8 cellular contexts compared by ENCODE assay signal in genomic region chr11:20112291-20113146, GRCh38. TPM values are rescaled to one million over a fixed set of nuclear protein-coding genes. Genes with fewer than 3 reads are reported as not detected.
A peak's percentile ranks its signal among the peaks of the same experiment; 100 is the strongest.
DNase-seq lines count a peak whose midpoint lies in the region; TF ChIP-seq lines count a peak whose summit lies in the region.

No MANE protein-coding gene starts in this region.

- H3K4me1 ChIP-seq in H9 (ENCODE audit: insufficient read depth, low read length) = no peaks in the 10 kb centered on the region
- H3K4me1 ChIP-seq in Peyer's patch = peaks cover 0 to 23% (median 0%) of the 10 kb centered on the region in 4 donors

- H3K18ac ChIP-seq in H9 (ENCODE audit: insufficient read length, low read depth, low read length) = no peak overlapping the region

- peaks cover 38 to 67% (median 59%) of the 10 kb centered on the region in 3 experiments for H3K36me3 Mint-ChIP-seq in H9 (ENCODE audit: insufficient read depth in 1 of 3, low read depth in 3 of 3)
- no peaks in the 10 kb centered on the region for H3K36me3 Mint-ChIP-seq in activated CD4-positive, alpha-beta T cell treated with anti-CD3 and anti-CD28 coated beads, Interleukin-2, amount 10 ng/mL, durations not matched to agents 7 days and 5 days (ENCODE audit: low read depth)

- no peaks in the 10 kb centered on the region for H3K27me3 ChIP-seq in H9 (ENCODE audit: insufficient read depth, low read length)
- no peaks in the 10 kb centered on the region for H3K27me3 ChIP-seq in Peyer's patch

- H3K9me3 Mint-ChIP-seq in H9 = no peaks in the 10 kb centered on the region
- H3K9me3 Mint-ChIP-seq in activated CD4-positive, alpha-beta T cell treated with anti-CD3 and anti-CD28 coated beads, Interleukin-2, amount 10 ng/mL, durations not matched to agents 7 days and 5 days = no peaks in the 10 kb centered on the region

- peaks cover 2 to 5% of the 10 kb centered on the region in 2 experiments; a peak in 3 of 4 replicates for H3K4me1 Mint-ChIP-seq in H9
- H3K4me1 Mint-ChIP-seq in activated CD4-positive, alpha-beta T cell treated with anti-CD3 and anti-CD28 coated beads, Interleukin-2, amount 10 ng/mL, durations not matched to agents 7 days and 5 days = peaks cover 4% of the 10 kb centered on the region

- H2BK12ac ChIP-seq in H9 (ENCODE audit: insufficient read length, low read depth, low read length) = no peak overlapping the region

- no peaks in the 10 kb centered on the region for H3K79me1 ChIP-seq in H9 (ENCODE audit: insufficient read depth, low read depth, low read length, poor library complexity, severe bottlenecking)

- TF ChIP-seq CTCF in H9 (conservative IDR thresholded peaks at IDR 0.05) (no peak), Peyer's patch (IDR thresholded peaks at IDR 0.05) (peak in 1 of 6 experiments; percentile 8)

- H3K14ac ChIP-seq in H9 (ENCODE audit: insufficient read depth, low read length) = no peak overlapping the region

- TF ChIP-seq POLR2A in Peyer's patch (IDR thresholded peaks at IDR 0.05) = peak in 1 of 2 donors; percentile 30

- no peak overlapping the region for H3K4me2 ChIP-seq in H9 (ENCODE audit: insufficient read depth, insufficient read length, low read length)

- no peaks in the 10 kb centered on the region for H3K23me2 ChIP-seq in H9 (ENCODE audit: insufficient read length, low read depth, low read length, poor library complexity, severe bottlenecking)

- no peak overlapping the region for H3K9ac ChIP-seq in H9 (ENCODE audit: extremely low read depth, insufficient read length, low read length)

- no peaks in the 10 kb centered on the region for H3K79me2 ChIP-seq in H9 (ENCODE audit: insufficient read depth, low read length)

- no peak overlapping the region for H2BK15ac ChIP-seq in H9 (ENCODE audit: low read depth, low read length)

- peak overlapping the region in 2 of 4 donors; percentile 10 to 26 for H3K4me3 ChIP-seq in Peyer's patch

- no peak overlapping the region; a peak in 1 of 5 replicates for H3K4me3 Mint-ChIP-seq in H9
- H3K4me3 Mint-ChIP-seq in activated CD4-positive, alpha-beta T cell treated with anti-CD3 and anti-CD28 coated beads, Interleukin-2, amount 10 ng/mL, durations not matched to agents 7 days and 5 days = no peak overlapping the region

- no peak overlapping the region for H2BK120ac ChIP-seq in H9 (ENCODE audit: low read depth, low read length, poor library complexity, severe bottlenecking)

- H2AK5ac ChIP-seq in H9 (ENCODE audit: insufficient read length, low read length) = no peak overlapping the region

- no peak overlapping the region for H3T11ph ChIP-seq in H9 (ENCODE audit: low read length)

- H3K27me3 Mint-ChIP-seq in H9 (ENCODE audit: low read depth) = no peaks in the 10 kb centered on the region
- H3K27me3 Mint-ChIP-seq in activated CD4-positive, alpha-beta T cell treated with anti-CD3 and anti-CD28 coated beads, Interleukin-2, amount 10 ng/mL, durations not matched to agents 7 days and 5 days = no peaks in the 10 kb centered on the region

- WGBS in H9 (ENCODE audit: extremely low coverage, insufficient read length, low lambda C conversion rate) = no CpG with 5 or more reads among the region's 15 CpGs

- no peak overlapping the region for H4K8ac ChIP-seq in H9 (replicated peaks; ENCODE audit: insufficient read length, low read depth, low read length)

- no peak overlapping the region for H4K91ac ChIP-seq in H9 (ENCODE audit: insufficient read length, low read depth, low read length)

- H3K27ac ChIP-seq in H9 (ENCODE audit: insufficient read length, low read depth, low read length) (no peak overlapping the region), Peyer's patch (peak overlapping the region in 2 of 4 donors; percentile 69 to 78), epithelial cell of prostate (peak overlapping the region; percentile 97)

- H4K20me1 ChIP-seq in H9 (ENCODE audit: control insufficient read depth, insufficient read depth, insufficient read length) = no peaks in the 10 kb centered on the region

- H2BK5ac ChIP-seq in H9 (ENCODE audit: insufficient read length, low read length) = no peak overlapping the region

- peaks cover 0 to 14% (median 0%) of the 10 kb centered on the region in 3 donors for H3K36me3 ChIP-seq in Peyer's patch

- CTCF ChIA-PET in activated CD4-positive, alpha-beta T cell treated with anti-CD3 and anti-CD28 coated beads, Interleukin-2, amount 10 ng/mL, durations not matched to agents 7 days and 5 days (lab: Charles Lee) = interaction anchor here (0.6 to 2.7 kb wide), 4 partner anchors 10 to 408 kb away, joined by 3 to 10 read pairs (median 3); no protein-coding TSS in a partner anchor

- H2BK20ac ChIP-seq in H9 (ENCODE audit: low read depth, low read length, poor library complexity, severe bottlenecking) = no peak overlapping the region

- peak; percentile 45 for DNase-seq in H9
- DNase-seq in Peyer's patch = peak; percentile 18 to 87 (median 87)
- peak; percentile 94 for DNase-seq in epithelial cell of prostate (ENCODE audit: low read depth, low spot score)
- peak; percentile 82 for DNase-seq in mucosa of gallbladder (ENCODE audit: low spot score)
- no peak for DNase-seq in stimulated activated naive CD4-positive, alpha-beta T cell treated with Interleukin-2 at 50 U/mL for 16 hours (lab: John Stamatoyannopoulos, UW)
- no peak for DNase-seq in activated effector memory CD4-positive, alpha-beta T cell treated with anti-CD3 and anti-CD28 coated beads, Interleukin-2, amount 50 U/mL, for 16 hours
- no peak for DNase-seq in activated CD4-positive, alpha-beta T cell treated with anti-CD3 and anti-CD28 coated beads, Interleukin-2, amount 10 ng/mL, durations not matched to agents 7 days and 5 days
- DNase-seq in activated CD4-positive, alpha-beta T cell treated with anti-CD3 and anti-CD28 coated beads for 4 hours = no peak

- H3K56ac ChIP-seq in H9 (ENCODE audit: insufficient read length, low read depth, low read length) = no peak overlapping the region

- no peak overlapping the region for H4K5ac ChIP-seq in H9 (ENCODE audit: insufficient read length, low read depth, low read length)

- H3K4ac ChIP-seq in H9 (ENCODE audit: low read depth, low read length) = no peak overlapping the region

- POLR2A ChIA-PET in activated CD4-positive, alpha-beta T cell treated with anti-CD3 and anti-CD28 coated beads, Interleukin-2, amount 10 ng/mL, durations not matched to agents 7 days and 5 days (lab: Charles Lee) = no interaction called here

- H3K9me3 ChIP-seq in H9 (ENCODE audit: control insufficient read depth, low read depth, low read length) (no peaks in the 10 kb centered on the region), Peyer's patch (no peaks in the 10 kb centered on the region)

- H2AFZ ChIP-seq in H9 (ENCODE audit: low read length) = no peak overlapping the region

- H3K23ac ChIP-seq in H9 (ENCODE audit: insufficient read length, low read depth, low read length) = no peak overlapping the region

- no peak overlapping the region; a peak in 1 of 7 replicates for H3K27ac Mint-ChIP-seq in H9
- H3K27ac Mint-ChIP-seq in activated CD4-positive, alpha-beta T cell treated with anti-CD3 and anti-CD28 coated beads, Interleukin-2, amount 10 ng/mL, durations not matched to agents 7 days and 5 days = no peak overlapping the region

RNA-seq across cellular contexts. Expression of gene DBX1, which starts 47.8 kb away (rescaled TPM):
- total RNA-seq in H9 (2021) (0.15 TPM in 1 of 2 replicates, not detected in the other), Peyer's patch (not detected), mucosa of gallbladder (not detected)
- total RNA-seq in activated CD4-positive, alpha-beta T cell treated with anti-CD3 and anti-CD28 coated beads, Interleukin-2, amount 10 ng/mL, durations not matched to agents 7 days and 5 days = not detected

Comparison
In these comparisons a context has a peak if more than half of its experiments do, and no peak if none do; other contexts are left out.
1. DNase-seq: peak in H9 (single experiment), Peyer's patch (3 of 3), epithelial cell of prostate (single experiment) and mucosa of gallbladder (single experiment); none in stimulated activated naive CD4-positive, alpha-beta T cell treated with Interleukin-2 at 50 U/mL for 16 hours (single experiment), activated effector memory CD4-positive, alpha-beta T cell treated with anti-CD3 and anti-CD28 coated beads, Interleukin-2, amount 50 U/mL, for 16 hours (single experiment), activated CD4-positive, alpha-beta T cell treated with anti-CD3 and anti-CD28 coated beads, Interleukin-2, amount 10 ng/mL, durations not matched to agents 7 days and 5 days (single experiment) and activated CD4-positive, alpha-beta T cell treated with anti-CD3 and anti-CD28 coated beads for 4 hours (0 of 2).